In genomic region chr5:80299601-80300000, GRCh38 we compare ENCODE assay signal across 9 cellular contexts. TPM values are rescaled to one million over a fixed set of nuclear protein-coding genes. Genes with fewer than 3 reads are reported as not detected.
"Had no signal": no experiment of that assay in that cellular context is flagged by ENCODE, and none has a peak within 500 bp of the region (broad histone marks: within the 10 kb centered on the region; RNA-seq: fewer than 3 reads in every experiment).

No MANE protein-coding gene starts in this region.

- H3K36me3 Mint-ChIP-seq: IgD-negative memory B cell had no signal

- H3K4me1 ChIP-seq: HAP-1 had no signal

- H3K9me3 Mint-ChIP-seq: HFFc6, IgD-negative memory B cell had no signal

- DNase-seq: H7, HFFc6 had no signal

- H3K4me2 ChIP-seq: GM23338 had no signal

- H3K4me3 ChIP-seq: GM23338, HAP-1 had no signal

- H3K27ac Mint-ChIP-seq: GM23338, HFFc6, IgD-negative memory B cell had no signal

- H2AFZ ChIP-seq: GM23338 had no signal

- H3K9me3 ChIP-seq: HAP-1 had no signal

- H3K36me3 ChIP-seq: HAP-1 had no signal

- H3K27ac ChIP-seq: HL-60 had no signal

- H3K4me3 Mint-ChIP-seq: GM23338, HFFc6 had no signal

RNA-seq across cellular contexts. Expression of gene SPZ1, which starts 20.2 kb away (rescaled TPM):
- total RNA-seq: GM23338, H4, H7, HepG2, HFFc6, HT1080 had no signal
